ENCODE assay signal across 8 cellular contexts in the genomic region with DNA sequence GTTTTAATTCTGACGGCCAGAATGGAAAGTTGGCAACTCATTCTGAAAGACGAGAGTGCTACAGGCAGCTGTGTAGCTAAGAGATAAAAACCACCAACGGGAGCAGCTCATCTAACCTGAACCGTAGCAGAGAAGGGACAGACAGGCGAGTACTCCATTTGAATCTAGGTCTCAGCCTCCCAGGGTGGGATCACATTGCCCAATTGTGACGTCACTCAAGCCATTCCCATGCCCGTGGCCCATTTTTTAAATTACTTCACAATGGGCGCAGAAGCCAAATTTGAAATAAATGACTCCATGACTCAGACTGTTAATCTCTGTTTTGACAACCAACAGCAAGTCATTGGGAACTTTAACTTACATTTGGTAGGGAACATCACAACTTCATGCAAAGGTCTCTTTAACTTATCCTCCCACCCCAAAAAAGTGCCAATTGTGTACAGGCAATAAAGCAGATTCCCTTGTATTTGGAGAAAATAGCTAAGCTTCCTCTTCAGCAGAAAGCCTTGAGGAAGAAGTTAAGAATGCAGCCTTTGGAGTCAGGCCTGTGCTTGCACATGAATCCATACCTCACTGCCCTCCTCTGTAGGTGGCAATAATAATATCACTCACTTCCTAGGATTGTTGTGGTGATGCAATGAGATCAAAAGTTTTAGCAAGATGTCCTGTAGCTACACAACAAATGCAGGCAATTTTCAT.
DNase-seq lines count a peak whose midpoint lies in the region; ATAC-seq and TF ChIP-seq lines count a peak whose summit lies in the region.

No MANE protein-coding gene starts in this region.

- H3K9ac ChIP-seq in adipocyte (ENCODE audit: low read length): peak overlapping the region; percentile 75

- H3K4me1 Mint-ChIP-seq in CD14-positive monocyte: peaks cover 9% of the 10 kb centered on the region

- intact Hi-C loops in lower leg skin (cut with DNase I; ENCODE audit: low total_unique reads) (no loop called here), CD14-positive monocyte (cut with micrococcal nuclease) (no loop called here)

- H3K4me3 Mint-ChIP-seq in CD14-positive monocyte: no peak overlapping the region

- TF ChIP-seq CTCF in lower leg skin (IDR thresholded peaks at IDR 0.05) (no peak), CD14-positive monocyte (IDR thresholded peaks at IDR 0.05) (no peak)

- peak; percentile 80 for DNase-seq in EL
- DNase-seq in adipocyte (ENCODE audit: low read depth): peak; percentile 91
- peak; percentile 79 to 92 for DNase-seq in lower leg skin (ENCODE audit: low spot score in 2 of 2)
- DNase-seq in left lobe of liver (ENCODE audit: low spot score): no peak
- no peak for DNase-seq in CD14-positive monocyte (ENCODE audit: low spot score)

- peaks cover 2 to 20% (median 14%) of the 10 kb centered on the region in 7 donors for H3K9me3 Mint-ChIP-seq in CD14-positive monocyte

- ATAC-seq in GM19463 (IDR thresholded peaks at IDR 0.05; ENCODE audit: unreplicated experiment): peak; percentile 95
- peak; percentile 92 for ATAC-seq in HG03439 (IDR thresholded peaks at IDR 0.05; ENCODE audit: unreplicated experiment)
- no peak for ATAC-seq in left lobe of liver
- no peak for ATAC-seq in HG03097 (IDR thresholded peaks at IDR 0.05; ENCODE audit: low FRiP score, unreplicated experiment)

- H3K9me3 ChIP-seq in adipocyte (ENCODE audit: control insufficient read depth, low read length): peaks cover 4% of the 10 kb centered on the region

- no peak overlapping the region for H3K27ac Mint-ChIP-seq in CD14-positive monocyte

- H3K36me3 ChIP-seq in adipocyte (ENCODE audit: control insufficient read depth, insufficient read depth, low read length, severe bottlenecking): no peaks in the 10 kb centered on the region

- H3K27me3 ChIP-seq in adipocyte (replicated peaks; ENCODE audit: control insufficient read depth, insufficient read depth, low read length): no peaks in the 10 kb centered on the region

- H3K36me3 Mint-ChIP-seq in CD14-positive monocyte: no peaks in the 10 kb centered on the region

- TF ChIP-seq POLR2A in lower leg skin (IDR thresholded peaks at IDR 0.05): no peak

- peak overlapping the region; percentile 59 for H3K4me3 ChIP-seq in adipocyte (ENCODE audit: low read length)
- no peak overlapping the region for H3K4me3 ChIP-seq in lower leg skin (ENCODE audit: low read depth, poor library complexity, severe bottlenecking)

- peaks cover 19% of the 10 kb centered on the region for H3K4me1 ChIP-seq in adipocyte (ENCODE audit: control insufficient read depth, insufficient read depth, low read length)

- 26 to 29% methylated on average over 8 of the region's 8 CpGs for WGBS in lower leg skin, 2 donors

- peaks cover 0 to 5% (median 1%) of the 10 kb centered on the region in 3 donors for H3K27me3 Mint-ChIP-seq in CD14-positive monocyte (ENCODE audit: low read depth in 3 of 3)

Comparison
In these comparisons a context has a peak if more than half of its experiments do, and no peak if none do; other contexts are left out.
1. DNase-seq: peak in EL (single experiment), adipocyte (single experiment) and lower leg skin (2 of 2); none in left lobe of liver (single experiment) and CD14-positive monocyte (single experiment).
2. ATAC-seq: peak in GM19463 (single experiment) and HG03439 (single experiment); none in left lobe of liver (single experiment) and HG03097 (single experiment).